In the genomic region with DNA sequence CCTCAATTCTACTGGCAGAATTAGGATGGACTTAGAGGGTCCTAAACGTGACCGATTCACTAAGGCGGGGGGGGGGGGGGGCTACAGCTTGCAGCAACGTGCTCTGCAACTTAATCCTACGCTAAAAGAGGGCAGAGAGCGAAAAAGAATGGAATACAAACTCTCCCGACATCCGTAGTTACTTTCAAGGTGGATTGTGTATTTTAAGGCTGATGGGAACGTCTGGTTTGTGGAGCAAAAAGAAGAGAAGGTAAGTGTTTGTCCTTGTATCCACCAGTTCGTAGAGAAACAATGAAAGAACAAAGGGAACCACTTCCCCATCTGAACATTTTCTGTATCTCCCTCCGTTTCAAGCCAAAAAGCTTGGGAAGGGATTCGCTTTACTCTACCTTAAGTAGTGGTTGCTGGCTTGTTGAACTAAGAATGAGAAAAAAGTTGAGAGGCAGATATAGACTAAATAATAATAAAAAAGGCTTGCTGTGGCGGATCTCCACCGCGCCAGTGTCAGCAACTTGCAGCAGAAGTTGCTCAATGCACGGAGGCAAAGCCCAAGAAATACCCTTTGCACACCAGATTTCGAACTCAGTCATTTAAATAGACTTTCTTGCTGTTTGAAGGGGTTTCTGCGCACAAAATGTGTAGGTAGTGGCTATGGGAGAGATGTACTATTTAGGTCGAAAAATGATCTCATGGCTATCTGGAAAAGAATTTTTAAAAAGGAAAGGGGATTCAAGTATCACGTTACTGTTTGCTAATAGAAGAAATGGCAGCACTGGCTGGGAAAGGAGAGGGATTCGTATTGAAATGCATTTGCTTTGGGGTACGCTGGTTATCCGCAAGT, we compare ENCODE assay signal across 8 cellular contexts. TPM values are rescaled to one million over a fixed set of nuclear protein-coding genes. Genes with fewer than 3 reads are reported as not detected.
A peak's percentile ranks its signal among the peaks of the same experiment; 100 is the strongest.
DNase-seq lines count a peak whose midpoint lies in the region; ATAC-seq and TF ChIP-seq lines count a peak whose summit lies in the region.

No MANE protein-coding gene starts in this region.

- H3K36me3 ChIP-seq in GM06990 (ENCODE audit: control insufficient read depth, insufficient read depth, low read length) (no peaks in the 10 kb centered on the region), SK-N-SH (replicated peaks in 1 of 2; ENCODE audit: control insufficient read depth in 1 of 2, insufficient read depth in 2 of 2, low read length in 1 of 2) (no peaks in the 10 kb centered on the region), neutrophil (no peaks in the 10 kb centered on the region)

- no peaks in the 10 kb centered on the region for H3K9me2 ChIP-seq in SK-N-SH

- CTCF ChIA-PET in SK-N-SH (lab: Yijun Ruan, JAX): interaction anchor here (0.6 to 11.1 kb wide), 4 partner anchors 8 to 255 kb away, joined by 3 to 101 read pairs (median 8); no protein-coding TSS in a partner anchor

- H3K4me3 ChIP-seq in GM06990 (replicated peaks; ENCODE audit: low read depth, low read length): peak overlapping the region; percentile 60
- peak overlapping the region; percentile 70 to 76 for H3K4me3 ChIP-seq in SK-N-SH (ENCODE audit: low read depth in 2 of 2, low read length in 1 of 2)
- H3K4me3 ChIP-seq in neutrophil (ENCODE audit: low read depth in 1 of 2, low read length in 1 of 2): peak overlapping the region; percentile 84 to 90

- WGBS in SK-N-SH (ENCODE audit: low lambda C conversion rate): 6% methylated on average over 23 of the region's 23 CpGs

- peaks cover 18% of the 10 kb centered on the region for H3K79me2 ChIP-seq in SK-N-SH (ENCODE audit: insufficient read depth)

- no peak for TF ChIP-seq RAD21 in SK-N-SH (IDR thresholded peaks at IDR 0.05; ENCODE audit: low read length)

- no peak for TF ChIP-seq EP300 in SK-N-SH (IDR thresholded peaks at IDR 0.05; ENCODE audit: borderline replicate concordance in 1 of 2, low read depth in 1 of 2, low read length in 1 of 2)

- no peaks in the 10 kb centered on the region for H4K20me1 ChIP-seq in SK-N-SH (ENCODE audit: insufficient read depth)

- H3K9me3 ChIP-seq in SK-N-SH (no peaks in the 10 kb centered on the region), neutrophil (no peaks in the 10 kb centered on the region)

- POLR2A ChIA-PET in SK-N-SH (lab: Yijun Ruan, JAX): interaction anchor here (0.6 to 3.1 kb wide), 9 partner anchors 9 to 230 kb away, joined by 3 to 26 read pairs (median 5); a partner anchor contains a TSS

- peaks cover 53% of the 10 kb centered on the region for H3F3A ChIP-seq in SK-N-SH (replicated peaks; ENCODE audit: insufficient read depth)

- ATAC-seq in GM21717 (IDR thresholded peaks at IDR 0.05; ENCODE audit: unreplicated experiment): no peak

- peak overlapping the region; percentile 99 for H3K27ac ChIP-seq in 22Rv1
- H3K27ac ChIP-seq in SK-N-SH (ENCODE audit: low read depth in 2 of 2, low read length in 1 of 2): peak overlapping the region; percentile 98 to 99
- peak overlapping the region; percentile 77 for H3K27ac ChIP-seq in neutrophil

- H3K27me3 ChIP-seq in GM06990 (replicated peaks; ENCODE audit: control insufficient read depth, insufficient read depth, low read length) (no peaks in the 10 kb centered on the region), SK-N-SH (ENCODE audit: insufficient read depth) (no peaks in the 10 kb centered on the region), neutrophil (peaks cover 25% of the 10 kb centered on the region)

- peaks cover 28 to 37% of the 10 kb centered on the region in 2 experiments; a peak in 3 of 4 replicates for H3K4me1 ChIP-seq in SK-N-SH (ENCODE audit: control insufficient read depth in 1 of 2, insufficient read depth in 2 of 2, low read depth in 1 of 2, low read length in 1 of 2)
- H3K4me1 ChIP-seq in neutrophil (ENCODE audit: control insufficient read depth in 1 of 2, insufficient read depth in 1 of 2, low read depth in 1 of 2, low read length in 1 of 2): peaks cover 35% of the 10 kb centered on the region in 2 experiments

- H3K9ac ChIP-seq in SK-N-SH: peak overlapping the region; percentile 94

- DNase-seq in GM06990 (ENCODE audit: extremely low read depth, insufficient read length) (no peak), SK-N-SH (no peak), fibroblast of gingiva (ENCODE audit: low read depth) (peak; percentile 51), GDM1 (lab: John Stamatoyannopoulos, UW) (no peak)
- no peak for DNase-seq in activated CD4-positive, alpha-beta T cell treated with anti-CD3 and anti-CD28 coated beads for 4 hours

- H3K4me2 ChIP-seq in SK-N-SH: peak overlapping the region; percentile 93

- peak overlapping the region; percentile 86 for H2AFZ ChIP-seq in SK-N-SH (ENCODE audit: low read depth)

- TF ChIP-seq CTCF in 22Rv1 (IDR thresholded peaks at IDR 0.05) (no peak), GM06990 (IDR thresholded peaks at IDR 0.05; ENCODE audit: insufficient read depth, low read length, poor library complexity, severe bottlenecking) (no peak), SK-N-SH (IDR thresholded peaks at IDR 0.05) (no peak), neutrophil (IDR thresholded peaks at IDR 0.05) (no peak)

TF ChIP-seq in SK-N-SH, 30 proteins besides CTCF, POLR2A, EP300 and RAD21:
- TF ChIP-seq SIN3A (IDR thresholded peaks at IDR 0.05; ENCODE audit: borderline replicate concordance, low read depth, low read length) (0 out of 2 replicates have a peak, but pooled peaks have one; percentile 14), NFIC (IDR thresholded peaks at IDR 0.05; ENCODE audit: borderline replicate concordance) (no peak), FOSL2 (IDR thresholded peaks at IDR 0.05; ENCODE audit: borderline replicate concordance, low read depth) (0 out of 2 replicates have a peak, but pooled peaks have one; percentile 7), RXRA (IDR thresholded peaks at IDR 0.05; ENCODE audit: borderline replicate concordance, low read depth) (no peak)
- TF ChIP-seq, protein P1, sequence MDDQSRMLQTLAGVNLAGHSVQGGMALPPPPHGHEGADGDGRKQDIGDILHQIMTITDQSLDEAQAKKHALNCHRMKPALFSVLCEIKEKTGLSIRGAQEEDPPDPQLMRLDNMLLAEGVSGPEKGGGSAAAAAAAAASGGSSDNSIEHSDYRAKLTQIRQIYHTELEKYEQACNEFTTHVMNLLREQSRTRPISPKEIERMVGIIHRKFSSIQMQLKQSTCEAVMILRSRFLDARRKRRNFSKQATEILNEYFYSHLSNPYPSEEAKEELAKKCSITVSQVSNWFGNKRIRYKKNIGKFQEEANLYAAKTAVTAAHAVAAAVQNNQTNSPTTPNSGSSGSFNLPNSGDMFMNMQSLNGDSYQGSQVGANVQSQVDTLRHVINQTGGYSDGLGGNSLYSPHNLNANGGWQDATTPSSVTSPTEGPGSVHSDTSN (IDR thresholded peaks at IDR 0.05): no peak
- TF ChIP-seq, protein P2, sequence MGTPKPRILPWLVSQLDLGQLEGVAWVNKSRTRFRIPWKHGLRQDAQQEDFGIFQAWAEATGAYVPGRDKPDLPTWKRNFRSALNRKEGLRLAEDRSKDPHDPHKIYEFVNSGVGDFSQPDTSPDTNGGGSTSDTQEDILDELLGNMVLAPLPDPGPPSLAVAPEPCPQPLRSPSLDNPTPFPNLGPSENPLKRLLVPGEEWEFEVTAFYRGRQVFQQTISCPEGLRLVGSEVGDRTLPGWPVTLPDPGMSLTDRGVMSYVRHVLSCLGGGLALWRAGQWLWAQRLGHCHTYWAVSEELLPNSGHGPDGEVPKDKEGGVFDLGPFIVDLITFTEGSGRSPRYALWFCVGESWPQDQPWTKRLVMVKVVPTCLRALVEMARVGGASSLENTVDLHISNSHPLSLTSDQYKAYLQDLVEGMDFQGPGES (IDR thresholded peaks at IDR 0.05; ENCODE audit: low read depth, low read length): no peak
- TF ChIP-seq, protein P3, sequence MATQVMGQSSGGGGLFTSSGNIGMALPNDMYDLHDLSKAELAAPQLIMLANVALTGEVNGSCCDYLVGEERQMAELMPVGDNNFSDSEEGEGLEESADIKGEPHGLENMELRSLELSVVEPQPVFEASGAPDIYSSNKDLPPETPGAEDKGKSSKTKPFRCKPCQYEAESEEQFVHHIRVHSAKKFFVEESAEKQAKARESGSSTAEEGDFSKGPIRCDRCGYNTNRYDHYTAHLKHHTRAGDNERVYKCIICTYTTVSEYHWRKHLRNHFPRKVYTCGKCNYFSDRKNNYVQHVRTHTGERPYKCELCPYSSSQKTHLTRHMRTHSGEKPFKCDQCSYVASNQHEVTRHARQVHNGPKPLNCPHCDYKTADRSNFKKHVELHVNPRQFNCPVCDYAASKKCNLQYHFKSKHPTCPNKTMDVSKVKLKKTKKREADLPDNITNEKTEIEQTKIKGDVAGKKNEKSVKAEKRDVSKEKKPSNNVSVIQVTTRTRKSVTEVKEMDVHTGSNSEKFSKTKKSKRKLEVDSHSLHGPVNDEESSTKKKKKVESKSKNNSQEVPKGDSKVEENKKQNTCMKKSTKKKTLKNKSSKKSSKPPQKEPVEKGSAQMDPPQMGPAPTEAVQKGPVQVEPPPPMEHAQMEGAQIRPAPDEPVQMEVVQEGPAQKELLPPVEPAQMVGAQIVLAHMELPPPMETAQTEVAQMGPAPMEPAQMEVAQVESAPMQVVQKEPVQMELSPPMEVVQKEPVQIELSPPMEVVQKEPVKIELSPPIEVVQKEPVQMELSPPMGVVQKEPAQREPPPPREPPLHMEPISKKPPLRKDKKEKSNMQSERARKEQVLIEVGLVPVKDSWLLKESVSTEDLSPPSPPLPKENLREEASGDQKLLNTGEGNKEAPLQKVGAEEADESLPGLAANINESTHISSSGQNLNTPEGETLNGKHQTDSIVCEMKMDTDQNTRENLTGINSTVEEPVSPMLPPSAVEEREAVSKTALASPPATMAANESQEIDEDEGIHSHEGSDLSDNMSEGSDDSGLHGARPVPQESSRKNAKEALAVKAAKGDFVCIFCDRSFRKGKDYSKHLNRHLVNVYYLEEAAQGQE (IDR thresholded peaks at IDR 0.05; ENCODE audit: low read depth, low read length): no peak

RNA-seq across cellular contexts. Expression of a gene that starts 0.7 kb away (rescaled TPM):
- 0.38 and 0.47 TPM in 2 replicates for polyA plus RNA-seq in SK-N-SH (2012; rRNA removed)
- 0.29 and 0.42 TPM in 2 replicates for polyA plus RNA-seq in SK-N-SH (2012; cell fraction: cytosol; rRNA removed)
- 1.1 and 1.8 TPM in 2 replicates for polyA plus RNA-seq in SK-N-SH (2012; cell fraction: nucleus; rRNA removed)

RNA-seq across cellular contexts. Expression of a gene that starts 9.3 kb away (rescaled TPM):
- 23.9 and 26.0 TPM in 2 replicates for polyA plus RNA-seq in SK-N-SH (2012; rRNA removed)
- 21.8 and 23.5 TPM in 2 replicates for polyA plus RNA-seq in SK-N-SH (2012; cell fraction: cytosol; rRNA removed)
- polyA plus RNA-seq in SK-N-SH (2012; cell fraction: nucleus; rRNA removed): 44.7 and 64.0 TPM in 2 replicates
